8 cellular contexts compared by ENCODE assay signal in the genomic region with DNA sequence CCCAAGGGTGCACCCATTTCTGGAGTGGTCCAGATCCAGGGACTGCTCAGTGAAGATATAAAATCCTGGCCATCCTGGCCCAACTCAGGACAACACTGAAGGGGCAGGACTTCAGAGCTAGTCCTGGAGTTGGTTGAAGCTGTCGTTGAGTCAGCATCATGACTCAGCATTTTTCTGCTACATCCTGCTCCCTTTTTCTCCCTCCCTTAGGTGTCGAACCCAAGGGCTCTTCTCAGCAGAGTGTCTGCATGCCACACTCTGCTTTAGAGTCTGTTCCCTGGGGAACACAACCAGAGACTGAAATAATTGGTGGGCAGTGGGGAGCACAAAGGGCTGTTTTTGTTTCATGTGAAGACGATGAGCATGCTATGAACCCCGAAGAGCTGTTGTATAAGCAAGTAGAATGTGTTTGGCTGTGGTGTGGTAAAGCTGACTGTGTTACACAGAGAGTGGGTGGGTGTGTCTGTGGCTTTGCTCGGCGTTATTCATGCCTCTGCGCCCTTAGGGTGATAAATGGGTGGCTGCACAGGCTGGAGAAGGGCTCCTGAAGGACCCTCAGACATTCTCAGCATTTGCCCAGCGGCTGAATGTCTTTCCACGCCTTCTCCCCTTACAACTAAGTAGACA.
DNase-seq lines count a peak whose midpoint lies in the region; ATAC-seq and TF ChIP-seq lines count a peak whose summit lies in the region.

No MANE protein-coding gene starts in this region.

- DNase-seq in NCI-H1436 (lab: John Stamatoyannopoulos, UW), result peak; percentile 1
- DNase-seq in NCI-H1436 treated with DMSO at 0.1 percent for 48 hours (lab: John Stamatoyannopoulos, UW), result no peak
- peak; percentile 1 for DNase-seq in HuH-7 (ENCODE audit: low spot score)
- peak; percentile 23 for DNase-seq in astrocyte of the cerebellum (ENCODE audit: low read depth)
- DNase-seq in midbrain (lab: John Stamatoyannopoulos, UW), result peak; percentile 2
- no peak for DNase-seq in NCI-H2227 treated with DMSO at 0.1 percent for 48 hours (lab: John Stamatoyannopoulos, UW)
- DNase-seq in COR-L47 (lab: John Stamatoyannopoulos, UW), result no peak

- ATAC-seq in GM19397 (IDR thresholded peaks at IDR 0.05; ENCODE audit: unreplicated experiment), result no peak

- TF ChIP-seq CTCF in astrocyte of the cerebellum (IDR thresholded peaks at IDR 0.05; ENCODE audit: low read depth, low read length, missing control alignments), result no peak

- in situ Hi-C loops in astrocyte of the cerebellum (cut with HindIII; ENCODE audit: low sequenced_read_pairs), result no loop called here

- no peak overlapping the region for H3K4me3 ChIP-seq in astrocyte of the cerebellum (ENCODE audit: low read depth, low read length)

Comparison
In these comparisons a context has a peak if more than half of its experiments do, and no peak if none do; other contexts are left out.
1. DNase-seq: peak in NCI-H1436 (single experiment), HuH-7 (single experiment), astrocyte of the cerebellum (single experiment) and midbrain (single experiment); none in NCI-H1436 treated with DMSO at 0.1 percent for 48 hours (single experiment), NCI-H2227 treated with DMSO at 0.1 percent for 48 hours (single experiment) and COR-L47 (single experiment).